Comparison of ENCODE assay signal across 12 cellular contexts in genomic region chr4:164997324-164997723, GRCh38. TPM values are rescaled to one million over a fixed set of nuclear protein-coding genes. Genes with fewer than 3 reads are reported as not detected.
DNase-seq lines count a peak whose midpoint lies in the region; ATAC-seq and TF ChIP-seq lines count a peak whose summit lies in the region.
"Had no signal": no experiment of that assay in that cellular context is flagged by ENCODE, and none has a peak within 500 bp of the region (broad histone marks: within the 10 kb centered on the region; RNA-seq: fewer than 3 reads in every experiment).

No MANE protein-coding gene starts in this region.

- H3K9me3 Mint-ChIP-seq in activated CD8-positive, alpha-beta T cell treated with anti-CD3 and anti-CD28 coated beads, Interleukin-2, amount 10 ng/mL, durations not matched to agents 7 days and 5 days (ENCODE audit: insufficient read depth): no peaks in the 10 kb centered on the region
- H3K9me3 Mint-ChIP-seq: activated naive CD8-positive, alpha-beta T cell treated with anti-CD3 and anti-CD28 coated beads, Interleukin-2, amount 10 ng/mL, durations not matched to agents 7 days and 5 days had no signal

- H3K27ac ChIP-seq in RWPE2 (ENCODE audit: poor library complexity, severe bottlenecking): no peak overlapping the region
- H3K27ac ChIP-seq: uterus had no signal

- DNase-seq in ELR (ENCODE audit: low read depth) (peak; percentile 24), RWPE2 (ENCODE audit: low spot score) (no peak), iris pigment epithelial cell (ENCODE audit: low read depth) (peak; percentile 7), dedifferentiated amniotic fluid mesenchymal stem cell (ENCODE audit: extremely low spot score) (no peak), NCI-H2029 treated with DMSO at 0.1 percent for 48 hours (lab: John Stamatoyannopoulos, UW) (no peak)
- DNase-seq in activated CD8-positive, alpha-beta T cell treated with anti-CD3 and anti-CD28 coated beads, Interleukin-2, amount 10 ng/mL, durations not matched to agents 7 days and 5 days: no peak
- DNase-seq: activated naive CD8-positive, alpha-beta T cell treated with anti-CD3 and anti-CD28 coated beads, Interleukin-2, amount 10 ng/mL, durations not matched to agents 7 days and 5 days; NCI-H1048; stimulated activated CD4-positive, alpha-beta T cell treated with anti-CD3 and anti-CD28 coated beads, Interleukin-4, amount 100 ng/mL, for 4 hours; uterus had no signal

- no peak overlapping the region for H3K4me3 ChIP-seq in RWPE2 (ENCODE audit: severe bottlenecking)
- H3K4me3 ChIP-seq: uterus had no signal

- POLR2A ChIA-PET in activated CD8-positive, alpha-beta T cell treated with anti-CD3 and anti-CD28 coated beads, Interleukin-2, amount 10 ng/mL, durations not matched to agents 7 days and 5 days (lab: Charles Lee): no interaction called here

- peaks cover 27% of the 10 kb centered on the region for H3K27me3 Mint-ChIP-seq in activated CD8-positive, alpha-beta T cell treated with anti-CD3 and anti-CD28 coated beads, Interleukin-2, amount 10 ng/mL, durations not matched to agents 7 days and 5 days (ENCODE audit: low read depth)

- no peaks in the 10 kb centered on the region for H3K36me3 Mint-ChIP-seq in activated CD8-positive, alpha-beta T cell treated with anti-CD3 and anti-CD28 coated beads, Interleukin-2, amount 10 ng/mL, durations not matched to agents 7 days and 5 days (ENCODE audit: low read depth)
- H3K36me3 Mint-ChIP-seq: activated naive CD8-positive, alpha-beta T cell treated with anti-CD3 and anti-CD28 coated beads, Interleukin-2, amount 10 ng/mL, durations not matched to agents 7 days and 5 days had no signal

- no peak overlapping the region for H3K4me3 Mint-ChIP-seq in activated CD8-positive, alpha-beta T cell treated with anti-CD3 and anti-CD28 coated beads, Interleukin-2, amount 10 ng/mL, durations not matched to agents 7 days and 5 days
- H3K4me3 Mint-ChIP-seq: activated naive CD8-positive, alpha-beta T cell treated with anti-CD3 and anti-CD28 coated beads, Interleukin-2, amount 10 ng/mL, durations not matched to agents 7 days and 5 days had no signal

- no peaks in the 10 kb centered on the region for H3K4me1 Mint-ChIP-seq in activated CD8-positive, alpha-beta T cell treated with anti-CD3 and anti-CD28 coated beads, Interleukin-2, amount 10 ng/mL, durations not matched to agents 7 days and 5 days (ENCODE audit: low read depth)
- H3K4me1 Mint-ChIP-seq: activated naive CD8-positive, alpha-beta T cell treated with anti-CD3 and anti-CD28 coated beads, Interleukin-2, amount 10 ng/mL, durations not matched to agents 7 days and 5 days had no signal

- no peaks in the 10 kb centered on the region for H3K4me1 ChIP-seq in RWPE2 (ENCODE audit: insufficient read depth, poor library complexity, severe bottlenecking)
- H3K4me1 ChIP-seq: uterus had no signal

- CTCF ChIA-PET in activated CD8-positive, alpha-beta T cell treated with anti-CD3 and anti-CD28 coated beads, Interleukin-2, amount 10 ng/mL, durations not matched to agents 7 days and 5 days (lab: Charles Lee): no interaction called here

- ATAC-seq in HG03342 (IDR thresholded peaks at IDR 0.05; ENCODE audit: unreplicated experiment) (peak; percentile 55), RWPE2 (ENCODE audit: low read depth) (peak; percentile 58; the same call in 1 of the 3 replicates), HG03469 (IDR thresholded peaks at IDR 0.05; ENCODE audit: unreplicated experiment) (no peak)
- no peak for ATAC-seq in activated CD8-positive, alpha-beta T cell treated with anti-CD3 and anti-CD28 coated beads, Interleukin-2, amount 10 ng/mL, durations not matched to agents 7 days and 5 days

- no peaks in the 10 kb centered on the region for H3K9me3 ChIP-seq in RWPE2 (ENCODE audit: severe bottlenecking)
- H3K9me3 ChIP-seq: uterus had no signal

- peak; percentile 45 for TF ChIP-seq CTCF in RWPE2 (IDR thresholded peaks at IDR 0.05; ENCODE audit: poor library complexity, severe bottlenecking)

- no peaks in the 10 kb centered on the region for H3K36me3 ChIP-seq in RWPE2 (ENCODE audit: low read depth)
- H3K36me3 ChIP-seq: uterus had no signal

- no peak overlapping the region for H3K27ac Mint-ChIP-seq in activated CD8-positive, alpha-beta T cell treated with anti-CD3 and anti-CD28 coated beads, Interleukin-2, amount 10 ng/mL, durations not matched to agents 7 days and 5 days
- H3K27ac Mint-ChIP-seq: activated naive CD8-positive, alpha-beta T cell treated with anti-CD3 and anti-CD28 coated beads, Interleukin-2, amount 10 ng/mL, durations not matched to agents 7 days and 5 days had no signal

- H3K27me3 ChIP-seq in RWPE2 (ENCODE audit: insufficient read depth, poor library complexity, severe bottlenecking): peaks cover 4% of the 10 kb centered on the region
- H3K27me3 ChIP-seq: uterus had no signal

RNA-seq across cellular contexts. Expression of gene TRIM61, which starts 19.9 kb away (rescaled TPM):
- total RNA-seq in activated CD8-positive, alpha-beta T cell treated with anti-CD3 and anti-CD28 coated beads, Interleukin-2, amount 10 ng/mL, durations not matched to agents 7 days and 5 days: 1 to 10 TPM; 1.0 to 1.8 TPM

RNA-seq across cellular contexts. Expression of gene TRIM60, which starts 34.5 kb away (rescaled TPM):
- not detected for total RNA-seq in activated CD8-positive, alpha-beta T cell treated with anti-CD3 and anti-CD28 coated beads, Interleukin-2, amount 10 ng/mL, durations not matched to agents 7 days and 5 days
- total RNA-seq: activated naive CD8-positive, alpha-beta T cell treated with anti-CD3 and anti-CD28 coated beads, Interleukin-2, amount 10 ng/mL, durations not matched to agents 7 days and 5 days; uterus had no signal

RNA-seq across cellular contexts. Expression of gene TRIM75, which starts 56.3 kb away (rescaled TPM):
- total RNA-seq in activated CD8-positive, alpha-beta T cell treated with anti-CD3 and anti-CD28 coated beads, Interleukin-2, amount 10 ng/mL, durations not matched to agents 7 days and 5 days: not detected
- total RNA-seq: activated naive CD8-positive, alpha-beta T cell treated with anti-CD3 and anti-CD28 coated beads, Interleukin-2, amount 10 ng/mL, durations not matched to agents 7 days and 5 days; uterus had no signal

Comparison
In these comparisons a context has a peak if more than half of its experiments do, and no peak if none do; other contexts are left out.
1. DNase-seq: peak in ELR (single experiment) and iris pigment epithelial cell (single experiment); none in RWPE2 (single experiment), dedifferentiated amniotic fluid mesenchymal stem cell (single experiment), NCI-H2029 treated with DMSO at 0.1 percent for 48 hours (single experiment) and activated CD8-positive, alpha-beta T cell treated with anti-CD3 and anti-CD28 coated beads, Interleukin-2, amount 10 ng/mL, durations not matched to agents 7 days and 5 days (single experiment).
2. ATAC-seq: peak in HG03342 (single experiment) and RWPE2 (single experiment); none in HG03469 (single experiment) and activated CD8-positive, alpha-beta T cell treated with anti-CD3 and anti-CD28 coated beads, Interleukin-2, amount 10 ng/mL, durations not matched to agents 7 days and 5 days (single experiment).